ENCODE assay signal across 9 cellular contexts in genomic region chr1:11802973-11803885, GRCh38. TPM values are rescaled to one million over a fixed set of nuclear protein-coding genes. Genes with fewer than 3 reads are reported as not detected.
DNase-seq lines count a peak whose midpoint lies in the region; ATAC-seq, FAIRE-seq and TF ChIP-seq lines count a peak whose summit lies in the region.
"Had no signal": no experiment of that assay in that cellular context is flagged by ENCODE, and none has a peak within 500 bp of the region (broad histone marks: within the 10 kb centered on the region; RNA-seq: fewer than 3 reads in every experiment).

No MANE protein-coding gene starts in this region.

- peaks cover 0 to 66% (median 19%) of the 10 kb centered on the region in 3 donors for H3K4me1 ChIP-seq in gastroesophageal sphincter
- H3K4me1 ChIP-seq in neuron (ENCODE audit: insufficient read depth, low read length) = peaks cover 48% of the 10 kb centered on the region

- no peak overlapping the region for H2AFZ ChIP-seq in neuron (ENCODE audit: low read depth, low read length)

- FAIRE-seq in RCC 7860 (lab: Jason Lieb, UNC) = peak; percentile 85

- no peak for TF ChIP-seq EP300 in gastroesophageal sphincter (IDR thresholded peaks at IDR 0.05)

- peak in 1 of 4 experiments; percentile 25 for TF ChIP-seq CTCF in gastroesophageal sphincter (IDR thresholded peaks at IDR 0.05)

- H3K27me3 Mint-ChIP-seq in stimulated activated naive CD8-positive, alpha-beta T cell treated with anti-CD3 and anti-CD28 coated beads, Interleukin-15, amount 100 ng/mL, for 72 hours = no peaks in the 10 kb centered on the region

- WGBS in gastroesophageal sphincter (ENCODE audit: low coverage in 1 of 2), 2 donors = 0% methylated on average over 4 of the region's 28 CpGs

- H3K9me3 Mint-ChIP-seq in stimulated activated naive CD8-positive, alpha-beta T cell treated with anti-CD3 and anti-CD28 coated beads, Interleukin-15, amount 100 ng/mL, for 72 hours = no peaks in the 10 kb centered on the region

- peak overlapping the region; percentile 96 to 98 for H3K4me3 Mint-ChIP-seq in stimulated activated naive CD8-positive, alpha-beta T cell treated with anti-CD3 and anti-CD28 coated beads, Interleukin-15, amount 100 ng/mL, for 72 hours

- DNase-seq in DMS114 treated with DMSO at 0.1 percent for 48 hours (lab: John Stamatoyannopoulos, UW; ENCODE audit: unreplicated experiment) (peak; percentile 34), RCC 7860 (ENCODE audit: low spot score) (peak; percentile 85)
- DNase-seq in activated naive CD4-positive, alpha-beta T cell (lab: John Stamatoyannopoulos, UW) = peak; percentile 14 to 67 (median 31)
- peak; percentile 53 to 68 for DNase-seq in stimulated activated naive CD8-positive, alpha-beta T cell treated with anti-CD3 and anti-CD28 coated beads, Interleukin-15, amount 100 ng/mL, for 72 hours

- peak; percentile 30 to 33 for TF ChIP-seq POLR2A in gastroesophageal sphincter (IDR thresholded peaks at IDR 0.05)

- H3K4me3 ChIP-seq in gastroesophageal sphincter = peak overlapping the region; percentile 40 to 92
- peak overlapping the region; percentile 7 for H3K4me3 ChIP-seq in neuron (ENCODE audit: low read length)

- peak; percentile 27 for ATAC-seq in HG03460 (IDR thresholded peaks at IDR 0.05; ENCODE audit: unreplicated experiment)
- ATAC-seq in gastroesophageal sphincter = peak; percentile 75
- peak; percentile 40 for ATAC-seq in stimulated activated naive CD8-positive, alpha-beta T cell treated with anti-CD3 and anti-CD28 coated beads, Interleukin-15, amount 100 ng/mL, for 72 hours
- no peak for ATAC-seq in HG03159 (IDR thresholded peaks at IDR 0.05; ENCODE audit: unreplicated experiment)

- H3K27ac ChIP-seq in gastroesophageal sphincter = peak overlapping the region; percentile 93 to 99 (median 98)

- H3K9me3 ChIP-seq in gastroesophageal sphincter = no peaks in the 10 kb centered on the region
- H3K9me3 ChIP-seq in neuron (ENCODE audit: low read length) = no peaks in the 10 kb centered on the region

- peak overlapping the region in 1 of 2 donors; percentile 27 for H3K27ac Mint-ChIP-seq in stimulated activated naive CD8-positive, alpha-beta T cell treated with anti-CD3 and anti-CD28 coated beads, Interleukin-15, amount 100 ng/mL, for 72 hours

- H3K27me3 ChIP-seq in gastroesophageal sphincter = no peaks in the 10 kb centered on the region
- H3K27me3 ChIP-seq in neuron (ENCODE audit: insufficient read depth, low read length) = no peaks in the 10 kb centered on the region

- peaks cover 62% of the 10 kb centered on the region for H3K4me1 Mint-ChIP-seq in stimulated activated naive CD8-positive, alpha-beta T cell treated with anti-CD3 and anti-CD28 coated beads, Interleukin-15, amount 100 ng/mL, for 72 hours

- H3K36me3 ChIP-seq in gastroesophageal sphincter (peaks cover 0 to 36% of the 10 kb centered on the region in 2 donors), neuron (ENCODE audit: insufficient read depth, low read length) (peaks cover 40% of the 10 kb centered on the region)

RNA-seq across cellular contexts. Expression of gene MTHFR, which starts 2.5 kb away (rescaled TPM):
- total RNA-seq in gastroesophageal sphincter = 10 to 100 TPM; 18.6 to 46.7 (median 27.9) TPM

RNA-seq across cellular contexts. Expression of gene CLCN6, which starts 2.8 kb away (rescaled TPM):
- total RNA-seq in gastroesophageal sphincter = 10 to 100 TPM; 12.8 to 23.8 (median 18.3) TPM

RNA-seq across cellular contexts. Expression of gene C1orf167, which starts 41.2 kb away (rescaled TPM):
- total RNA-seq in gastroesophageal sphincter = 1 to 10 TPM in 2 of 4 donors, under 1 TPM in 2; 0.35 to 1.4 (median 0.75) TPM

RNA-seq across cellular contexts. Expression of gene NPPA, which starts 44.4 kb away (rescaled TPM):
- under 1 TPM in 1 of 4 donors, not detected in 3; 0.93 TPM for total RNA-seq in gastroesophageal sphincter
- total RNA-seq: subcutaneous adipose tissue had no signal

RNA-seq across cellular contexts. Expression of gene NPPB, which starts 55.5 kb away (rescaled TPM):
- total RNA-seq in gastroesophageal sphincter = not detected
- total RNA-seq: subcutaneous adipose tissue had no signal

Comparison
In these comparisons a context has a peak if more than half of its experiments do, and no peak if none do; other contexts are left out.
1. DNase-seq: peak in every context shown above with its lines; median percentile 85 in RCC 7860; 60 in stimulated activated naive CD8-positive, alpha-beta T cell treated with anti-CD3 and anti-CD28 coated beads, Interleukin-15, amount 100 ng/mL, for 72 hours; 34 in DMS114 treated with DMSO at 0.1 percent for 48 hours; 31 in activated naive CD4-positive, alpha-beta T cell.